Comparison of ENCODE assay signal across 8 cellular contexts in the genomic region with DNA sequence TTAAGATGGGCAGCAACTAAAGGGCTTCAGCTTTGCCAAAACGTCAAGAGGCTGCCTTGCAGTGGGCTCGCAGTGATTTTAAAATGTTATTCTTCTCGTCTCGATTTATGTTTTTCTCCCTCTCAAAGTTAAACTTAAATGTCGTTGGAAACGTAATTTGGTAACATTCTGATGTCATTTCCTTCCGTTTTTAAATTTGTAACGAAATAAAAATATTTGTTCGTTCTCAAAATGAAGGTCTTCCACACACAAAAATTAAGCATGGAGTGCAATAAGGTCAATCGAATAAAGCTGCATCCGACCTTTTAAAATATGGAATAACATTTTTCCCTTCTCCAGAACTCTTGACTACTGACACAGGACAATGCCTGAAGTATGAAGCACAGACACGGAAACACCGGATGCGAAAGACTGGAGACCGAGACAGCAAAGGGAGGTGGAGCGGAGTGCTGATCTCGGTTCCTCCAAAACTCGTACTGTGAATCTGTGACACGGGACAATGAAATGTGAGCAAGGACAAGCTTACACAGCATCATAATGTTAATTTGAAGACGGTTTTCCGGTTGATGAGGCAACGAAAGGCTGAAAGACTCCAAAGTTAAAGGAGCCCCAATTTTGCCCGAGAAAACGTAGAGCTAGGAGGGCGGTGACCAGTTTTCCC. TPM values are rescaled to one million over a fixed set of nuclear protein-coding genes. Genes with fewer than 3 reads are reported as not detected.
DNase-seq lines count a peak whose midpoint lies in the region; ATAC-seq and TF ChIP-seq lines count a peak whose summit lies in the region.

No MANE protein-coding gene starts in this region.

- peak; percentile 51 for DNase-seq in AG08396 (ENCODE audit: low spot score)
- peak; percentile 69 for DNase-seq in SIG-M5 treated with dmso at 0.1 percent for 504 hours (lab: John Stamatoyannopoulos, UW; ENCODE audit: unreplicated experiment)
- peak; percentile 7 for DNase-seq in brain pericyte (ENCODE audit: low read depth, low spot score)
- DNase-seq in gastrocnemius medialis: no peak
- no peak for DNase-seq in middle frontal gyrus (ENCODE audit: extremely low spot score, low spot score)

- H3K4me1 ChIP-seq in iPS-15b (ENCODE audit: control insufficient read depth, insufficient read depth, low read length) (no peaks in the 10 kb centered on the region), gastrocnemius medialis (peaks cover 11 to 17% of the 10 kb centered on the region in 2 donors)

- intact Hi-C loops in gastrocnemius medialis (cut with DNase I; ENCODE audit: low total_unique reads): loop anchor here (5.0 to 10.0 kb wide), 2 partner anchors 362 to 1886 kb away; a partner anchor contains a TSS

- peak overlapping the region; percentile 85 for H3K4me3 ChIP-seq in iPS-15b (ENCODE audit: low read depth, low read length)
- H3K4me3 ChIP-seq in gastrocnemius medialis: peak overlapping the region; percentile 81 to 98 (median 94)

- TF ChIP-seq CTCF in gastrocnemius medialis (IDR thresholded peaks at IDR 0.05 in 4 of 5, conservative IDR thresholded peaks at IDR 0.05 in 1 of 5): no peak

- ATAC-seq in GM18499 (IDR thresholded peaks at IDR 0.05; ENCODE audit: insufficient read depth, unreplicated experiment) (peak; percentile 23), HG03342 (IDR thresholded peaks at IDR 0.05; ENCODE audit: unreplicated experiment) (peak; percentile 33), gastrocnemius medialis (peak; percentile 12 to 40)

- H3K36me3 ChIP-seq in iPS-15b (ENCODE audit: control insufficient read depth, insufficient read depth, low read length): no peaks in the 10 kb centered on the region
- H3K36me3 ChIP-seq in gastrocnemius medialis: no peaks in the 10 kb centered on the region

- H3K9me3 ChIP-seq in iPS-15b (ENCODE audit: control insufficient read depth, insufficient read depth, low read length): no peaks in the 10 kb centered on the region
- no peaks in the 10 kb centered on the region for H3K9me3 ChIP-seq in gastrocnemius medialis

- H3K27me3 ChIP-seq in iPS-15b (ENCODE audit: control insufficient read depth, insufficient read depth, low read length): peaks cover 7% of the 10 kb centered on the region
- H3K27me3 ChIP-seq in gastrocnemius medialis: peaks cover 0 to 4% (median 0%) of the 10 kb centered on the region in 3 donors

- no peak for TF ChIP-seq POLR2A in gastrocnemius medialis (IDR thresholded peaks at IDR 0.05)

- in situ Hi-C loops in gastrocnemius medialis (cut with MboI; ENCODE audit: low sequenced_read_pairs in 4 of 4): no loop called here

- peak overlapping the region; percentile 79 for H3K9ac ChIP-seq in iPS-15b (ENCODE audit: low read depth, low read length)

- H3K27ac ChIP-seq in gastrocnemius medialis: peak overlapping the region; percentile 83 to 91 (median 90)

RNA-seq across cellular contexts. Expression of a gene that starts 0.8 kb away (rescaled TPM):
- total RNA-seq in gastrocnemius medialis: 10 to 100 TPM; 17.5 to 25.1 (median 21.7) TPM

RNA-seq across cellular contexts. Expression of a gene that starts 15.0 kb away (rescaled TPM):
- 10 to 100 TPM; 39.9 to 65.6 (median 56.9) TPM for total RNA-seq in gastrocnemius medialis

Comparison
In these comparisons a context has a peak if more than half of its experiments do, and no peak if none do; other contexts are left out.
1. DNase-seq: peak in AG08396 (single experiment), SIG-M5 treated with dmso at 0.1 percent for 504 hours (single experiment) and brain pericyte (single experiment); none in gastrocnemius medialis (0 of 2) and middle frontal gyrus (single experiment).
2. Peak in every context shown above with its lines, with median percentiles within 50 percentile points of each other: ATAC-seq.